ENCODE assay signal across 26 cellular contexts in genomic region chr2:75405000-75405399, GRCh38.
"Had no signal": no experiment of that assay in that cellular context is flagged by ENCODE, and none has a peak within 500 bp of the region (broad histone marks: within the 10 kb centered on the region; RNA-seq: fewer than 3 reads in every experiment).

No MANE protein-coding gene starts in this region.

- H3K4me3 ChIP-seq: dorsolateral prefrontal cortex, gastrocnemius medialis, lower lobe of right lung, mucosa of descending colon, prostate gland, right atrium auricular region, smooth muscle cell, stomach, thyroid gland, vagina had no signal

- H3K27ac Mint-ChIP-seq: naive B cell; natural killer cell treated with Interleukin-12 subunit alpha and Interleukin-12 subunit beta and Interleukin-15 and Interleukin-18, amount 100 ng/mL, for 72 hours had no signal

- H3K4me1 ChIP-seq: gastrocnemius medialis, lower lobe of right lung, prostate gland, right atrium auricular region, stomach, thyroid gland, vagina had no signal

- H3K36me3 ChIP-seq: gastrocnemius medialis, lower lobe of right lung, prostate gland, right atrium auricular region, stomach, thyroid gland, vagina had no signal

- H3K4me2 ChIP-seq: smooth muscle cell had no signal

- H3K9me3 Mint-ChIP-seq: natural killer cell treated with Interleukin-12 subunit alpha and Interleukin-12 subunit beta and Interleukin-15 and Interleukin-18, amount 100 ng/mL, for 72 hours had no signal

- H3K27me3 ChIP-seq: thyroid gland, vagina had no signal

- H3K27ac ChIP-seq: dorsolateral prefrontal cortex, epithelial cell of prostate, gastrocnemius medialis, lower lobe of right lung, prostate gland, right atrium auricular region, stomach, thyroid gland, vagina had no signal

- ATAC-seq: esophagus mucosa; gastrocnemius medialis; left ventricle myocardium superior; lower lobe of right lung; mucosa of descending colon; natural killer cell treated with Interleukin-12 subunit alpha and Interleukin-12 subunit beta and Interleukin-15 and Interleukin-18, amount 100 ng/mL, for 72 hours; sciatic nerve had no signal

- DNase-seq: dorsolateral prefrontal cortex; effector CD4-positive, alpha-beta T cell; foreskin fibroblast; gastrocnemius medialis; head of caudate nucleus; left ventricle myocardium superior; lower lobe of right lung; mucosa of descending colon; naive B cell; nucleus accumbens; stimulated activated CD4-positive, alpha-beta T cell treated with anti-CD3 and anti-CD28 coated beads, Interleukin-12 subunit alpha, Interleukin-12 subunit beta, amount 100 ng/mL, for 4 hours; stimulated activated CD4-positive, alpha-beta T cell treated with anti-CD3 and anti-CD28 coated beads, Interleukin-1b, Interleukin-23, amount 100 ng/mL, for 48 hours; stimulated activated CD4-positive, alpha-beta T cell treated with anti-CD3 and anti-CD28 coated beads, Interleukin-4, amount 100 ng/mL, for 1 hour; stimulated activated CD8-positive, alpha-beta memory T cell treated with anti-CD3 and anti-CD28 coated beads, Interleukin-4, amount 100 ng/mL, for 48 hours; stimulated activated naive CD4-positive, alpha-beta T cell; stomach; thyroid gland; trophoblast cell had no signal

- H3K9me3 ChIP-seq: gastrocnemius medialis, lower lobe of right lung, mucosa of descending colon, prostate gland, thyroid gland, vagina had no signal

- H3K4me3 Mint-ChIP-seq: naive B cell; natural killer cell treated with Interleukin-12 subunit alpha and Interleukin-12 subunit beta and Interleukin-15 and Interleukin-18, amount 100 ng/mL, for 72 hours had no signal
